15 cellular contexts compared by ENCODE assay signal in the genomic region with DNA sequence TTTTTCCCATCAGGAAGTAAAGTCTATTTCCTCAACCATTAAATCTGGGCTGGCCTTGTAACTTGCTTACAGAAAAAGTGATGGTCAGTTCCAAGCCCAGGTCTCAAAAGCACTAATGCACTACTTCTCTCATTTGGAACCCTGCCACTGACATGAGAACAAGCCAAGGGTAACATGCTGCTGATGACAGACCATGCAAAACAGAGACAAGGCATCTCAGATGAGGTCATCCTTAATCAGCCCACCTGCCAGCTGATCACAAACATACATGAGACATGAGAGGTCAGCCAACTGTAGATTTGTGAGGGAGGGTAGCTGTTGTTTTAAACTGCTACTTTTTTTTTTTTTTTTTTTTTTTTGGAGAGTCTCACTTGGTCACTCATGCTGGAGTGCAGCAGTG. TPM values are rescaled to one million over a fixed set of nuclear protein-coding genes. Genes with fewer than 3 reads are reported as not detected.
DNase-seq lines count a peak whose midpoint lies in the region; ATAC-seq and TF ChIP-seq lines count a peak whose summit lies in the region.
"Had no signal": no experiment of that assay in that cellular context is flagged by ENCODE, and none has a peak within 500 bp of the region (broad histone marks: within the 10 kb centered on the region; RNA-seq: fewer than 3 reads in every experiment).

No MANE protein-coding gene starts in this region.

- H3K9me3 ChIP-seq in mammary epithelial cell (replicated peaks; ENCODE audit: insufficient read depth, low read length): no peaks in the 10 kb centered on the region
- H3K9me3 ChIP-seq: tibial artery had no signal

- in situ Hi-C loops in mammary epithelial cell (cut with MboI; ENCODE audit: low sequenced_read_pairs in 2 of 2): no loop called here
- in situ Hi-C loops in ACHN (cut with HindIII; ENCODE audit: low pct_ligation_motif_present, low pct_unique_long_range_greater_than_20kb, low sequenced_read_pairs): no loop called here

- H3K36me3 ChIP-seq in mammary epithelial cell (ENCODE audit: insufficient read depth, low read length): peaks cover 5% of the 10 kb centered on the region
- H3K36me3 ChIP-seq: WERI-Rb-1 had no signal

- CTCF ChIA-PET in MCF 10A (lab: Yijun Ruan, JAX): interaction anchor here (0.6 kb wide), 1 partner anchor 92 kb away, joined by 3 read pairs; no protein-coding TSS in a partner anchor
- CTCF ChIA-PET in mammary epithelial cell (lab: Charles Lee; ENCODE audit: low non-redundant PET): interaction anchor here (1.1 kb wide), 1 partner anchor 31 kb away, joined by 7 read pairs; no protein-coding TSS in a partner anchor

- no peaks in the 10 kb centered on the region for H4K20me1 ChIP-seq in mammary epithelial cell (ENCODE audit: insufficient read depth, low read length)

- TF ChIP-seq CTCF in MCF 10A (IDR thresholded peaks at IDR 0.05; ENCODE audit: unreplicated experiment) (no peak), mammary epithelial cell (conservative IDR thresholded peaks at IDR 0.05 in 1 of 2, IDR thresholded peaks at IDR 0.05 in 1 of 2; ENCODE audit: extremely low read depth in 1 of 2, insufficient read depth in 1 of 2, low read depth in 1 of 2, low read length in 2 of 2) (no peak), fibroblast of pulmonary artery (IDR thresholded peaks at IDR 0.05; ENCODE audit: low read length, missing control alignments) (no peak)

- H3K4me2 ChIP-seq in mammary epithelial cell (ENCODE audit: insufficient read depth, low read depth, low read length): no peak overlapping the region

- no peak overlapping the region for H3K4me3 ChIP-seq in mammary epithelial cell (replicated peaks in 1 of 3; ENCODE audit: insufficient read depth in 1 of 3, low read depth in 2 of 3, low read length in 3 of 3)
- H3K4me3 ChIP-seq in fibroblast of pulmonary artery (replicated peaks; ENCODE audit: low read depth, low read length): no peak overlapping the region
- H3K4me3 ChIP-seq: tibial artery had no signal

- intact Hi-C loops in MCF 10A (cut with micrococcal nuclease) (no loop called here), mammary epithelial cell (cut with micrococcal nuclease) (no loop called here)

- H3K27me3 Mint-ChIP-seq in MCF 10A (ENCODE audit: insufficient read depth, unreplicated experiment): no peaks in the 10 kb centered on the region

- BruUV-seq in MCF 10A (replicated peaks; lab: Mats Ljungman, UMichigan): no TSS peak
- BruUV-seq in mammary epithelial cell (replicated peaks; lab: Mats Ljungman, UMichigan): no TSS peak

- no peak overlapping the region for H2AFZ ChIP-seq in mammary epithelial cell (ENCODE audit: low read depth, low read length)

- H3K4me1 Mint-ChIP-seq in MCF 10A (ENCODE audit: insufficient read depth, unreplicated experiment): no peaks in the 10 kb centered on the region

- no peaks in the 10 kb centered on the region for H3K4me1 ChIP-seq in mammary epithelial cell (ENCODE audit: insufficient read depth, low read length)
- H3K4me1 ChIP-seq: tibial artery had no signal

- no peak overlapping the region for H3K9ac ChIP-seq in mammary epithelial cell (ENCODE audit: insufficient read depth, low read length)

- H3K36me3 Mint-ChIP-seq in MCF 10A (ENCODE audit: insufficient read depth, unreplicated experiment): peaks cover 24% of the 10 kb centered on the region

- ATAC-seq in GM19455 (IDR thresholded peaks at IDR 0.05; ENCODE audit: unreplicated experiment): no peak
- ATAC-seq: sciatic nerve had no signal

- POLR2A ChIA-PET in MCF 10A (lab: Yijun Ruan, JAX): interaction anchor here (1.8 kb wide), 1 partner anchor 9 kb away, joined by 4 read pairs; no protein-coding TSS in a partner anchor

- peak overlapping the region; percentile 49 for H3K27ac Mint-ChIP-seq in MCF 10A (ENCODE audit: low read depth, unreplicated experiment)

- H3K9me3 Mint-ChIP-seq in MCF 10A (ENCODE audit: unreplicated experiment): peaks cover 9% of the 10 kb centered on the region

- no peak overlapping the region for H3K27ac ChIP-seq in mammary epithelial cell (ENCODE audit: insufficient read depth, low read depth, low read length)
- H3K27ac ChIP-seq: tibial artery, WERI-Rb-1 had no signal

- no peaks in the 10 kb centered on the region for H3K27me3 ChIP-seq in mammary epithelial cell (ENCODE audit: insufficient read depth, low read length)
- H3K27me3 ChIP-seq: tibial artery had no signal

- dilution Hi-C loops in mammary epithelial cell (cut with HindIII; ENCODE audit: low sequenced_read_pairs): no loop called here

- H3K79me2 ChIP-seq in mammary epithelial cell (ENCODE audit: insufficient read depth, low read length): no peaks in the 10 kb centered on the region

- DNase-seq in MCF 10A (ENCODE audit: unreplicated experiment) (peak; percentile 10), mammary epithelial cell (no peak), RPMI8226 (peak; percentile 8), fibroblast of pulmonary artery (ENCODE audit: low read depth) (peak; percentile 27), ACHN (no peak), NCI-H1436 (lab: John Stamatoyannopoulos, UW) (no peak), 8988T (no peak)
- DNase-seq: amniotic stem cell, GOT3, NCI-H510A, SIG-M5, tibial artery, WERI-Rb-1 had no signal

- no peak overlapping the region for H3K4me3 Mint-ChIP-seq in MCF 10A (ENCODE audit: unreplicated experiment)

RNA-seq across cellular contexts. Expression of a gene that starts 16.2 kb away (rescaled TPM):
- total RNA-seq in MCF 10A (2022): 104 and 105 TPM in 2 replicates
- 100 to 1,000 TPM; 170 to 187 TPM for total RNA-seq in mammary epithelial cell
- polyA plus RNA-seq in mammary epithelial cell: 71.5 TPM
- polyA minus RNA-seq in mammary epithelial cell: 46.4 TPM

RNA-seq across cellular contexts. Expression of a gene that starts 31.2 kb away (rescaled TPM):
- total RNA-seq in MCF 10A (2022) (10.1 and 12.2 TPM in 2 replicates), mammary epithelial cell (10 to 100 TPM; 15.8 to 18.7 TPM)
- polyA plus RNA-seq in mammary epithelial cell: 8.9 TPM
- 2.6 TPM for polyA minus RNA-seq in mammary epithelial cell

RNA-seq across cellular contexts. Expression of a gene that starts 31.4 kb away (rescaled TPM):
- total RNA-seq in MCF 10A (2022): 15.9 and 26.5 TPM in 2 replicates
- total RNA-seq in mammary epithelial cell: 10 to 100 TPM; 18.7 to 20.0 TPM
- polyA plus RNA-seq in mammary epithelial cell: 4.9 TPM
- polyA minus RNA-seq in mammary epithelial cell: 19.9 TPM

RNA-seq across cellular contexts. Expression of a gene that starts 45.9 kb away (rescaled TPM):
- 3.2 and 4.3 TPM in 2 replicates for total RNA-seq in MCF 10A (2022)
- total RNA-seq in mammary epithelial cell: 10 to 100 TPM; 20.8 to 26.5 TPM
- polyA plus RNA-seq in mammary epithelial cell: 7.3 TPM
- not detected for polyA minus RNA-seq in mammary epithelial cell

Comparison
In these comparisons a context has a peak if more than half of its experiments do, and no peak if none do; other contexts are left out.
1. DNase-seq: peak in MCF 10A (single experiment), RPMI8226 (single experiment) and fibroblast of pulmonary artery (single experiment); none in mammary epithelial cell (single experiment), ACHN (single experiment), NCI-H1436 (single experiment) and 8988T (single experiment).